Comparison of ENCODE assay signal across 1 cellular context in the genomic region with DNA sequence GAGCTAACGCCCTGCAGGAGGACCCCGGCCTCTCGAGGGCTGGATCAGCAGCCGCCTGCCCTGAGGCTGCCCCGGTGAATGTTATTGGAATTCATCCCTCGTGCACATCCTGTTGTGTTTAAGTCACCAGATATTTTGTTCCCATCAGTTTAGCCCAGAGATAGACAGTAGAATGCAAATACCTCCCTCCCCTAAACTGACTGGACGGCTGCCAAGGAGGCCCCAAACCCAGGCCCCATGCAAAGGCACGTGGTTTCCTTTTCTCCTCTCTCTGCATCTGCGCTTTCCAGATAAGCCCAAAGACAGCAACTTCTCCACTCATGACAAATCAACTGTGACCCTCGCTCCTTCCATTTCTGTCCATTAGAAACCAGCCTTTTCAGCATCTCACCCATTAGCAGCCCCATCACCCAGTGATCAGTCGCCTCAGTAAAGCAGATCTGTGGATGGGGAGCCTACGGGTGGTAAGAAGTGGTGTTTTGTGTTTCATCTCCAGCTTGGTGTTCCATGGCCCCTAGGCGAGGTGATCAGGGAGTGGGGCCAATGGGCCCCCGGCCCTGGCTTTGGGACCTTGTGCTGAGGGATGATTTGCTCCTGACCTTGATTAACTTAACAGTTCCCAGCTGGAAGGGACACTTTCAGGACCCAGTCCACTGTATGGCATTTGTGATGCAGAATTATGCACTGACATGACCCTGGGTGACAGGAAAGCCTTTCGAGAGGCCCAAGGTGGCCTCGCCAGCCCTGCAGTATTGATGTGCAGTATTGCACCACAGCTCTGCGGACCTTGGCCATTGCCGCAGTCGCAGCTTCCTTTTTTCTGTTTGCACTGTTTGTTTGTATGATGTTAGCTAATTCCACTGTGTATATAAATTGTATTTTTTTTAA.
TF ChIP-seq lines count a peak whose summit lies in the region.

No MANE protein-coding gene starts in this region.

TF ChIP-seq in HepG2, 621 proteins besides CTCF, POLR2A, EP300 and RAD21 (continued from another document and continues in another):
- TF ChIP-seq, protein P1, sequence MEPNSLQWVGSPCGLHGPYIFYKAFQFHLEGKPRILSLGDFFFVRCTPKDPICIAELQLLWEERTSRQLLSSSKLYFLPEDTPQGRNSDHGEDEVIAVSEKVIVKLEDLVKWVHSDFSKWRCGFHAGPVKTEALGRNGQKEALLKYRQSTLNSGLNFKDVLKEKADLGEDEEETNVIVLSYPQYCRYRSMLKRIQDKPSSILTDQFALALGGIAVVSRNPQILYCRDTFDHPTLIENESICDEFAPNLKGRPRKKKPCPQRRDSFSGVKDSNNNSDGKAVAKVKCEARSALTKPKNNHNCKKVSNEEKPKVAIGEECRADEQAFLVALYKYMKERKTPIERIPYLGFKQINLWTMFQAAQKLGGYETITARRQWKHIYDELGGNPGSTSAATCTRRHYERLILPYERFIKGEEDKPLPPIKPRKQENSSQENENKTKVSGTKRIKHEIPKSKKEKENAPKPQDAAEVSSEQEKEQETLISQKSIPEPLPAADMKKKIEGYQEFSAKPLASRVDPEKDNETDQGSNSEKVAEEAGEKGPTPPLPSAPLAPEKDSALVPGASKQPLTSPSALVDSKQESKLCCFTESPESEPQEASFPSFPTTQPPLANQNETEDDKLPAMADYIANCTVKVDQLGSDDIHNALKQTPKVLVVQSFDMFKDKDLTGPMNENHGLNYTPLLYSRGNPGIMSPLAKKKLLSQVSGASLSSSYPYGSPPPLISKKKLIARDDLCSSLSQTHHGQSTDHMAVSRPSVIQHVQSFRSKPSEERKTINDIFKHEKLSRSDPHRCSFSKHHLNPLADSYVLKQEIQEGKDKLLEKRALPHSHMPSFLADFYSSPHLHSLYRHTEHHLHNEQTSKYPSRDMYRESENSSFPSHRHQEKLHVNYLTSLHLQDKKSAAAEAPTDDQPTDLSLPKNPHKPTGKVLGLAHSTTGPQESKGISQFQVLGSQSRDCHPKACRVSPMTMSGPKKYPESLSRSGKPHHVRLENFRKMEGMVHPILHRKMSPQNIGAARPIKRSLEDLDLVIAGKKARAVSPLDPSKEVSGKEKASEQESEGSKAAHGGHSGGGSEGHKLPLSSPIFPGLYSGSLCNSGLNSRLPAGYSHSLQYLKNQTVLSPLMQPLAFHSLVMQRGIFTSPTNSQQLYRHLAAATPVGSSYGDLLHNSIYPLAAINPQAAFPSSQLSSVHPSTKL (CRISPR knock-in tag; IDR thresholded peaks at IDR 0.05) = peak; percentile 90
- no peak for TF ChIP-seq SIN3B (IDR thresholded peaks at IDR 0.05; ENCODE audit: low read length)
- TF ChIP-seq RXRA (CRISPR knock-in tag; IDR thresholded peaks at IDR 0.05) = peak; percentile 99
- TF ChIP-seq ETV5 (CRISPR knock-in tag; IDR thresholded peaks at IDR 0.05; ENCODE audit: borderline replicate concordance) = peak; percentile 98
- TF ChIP-seq BORCS8-MEF2B (CRISPR knock-in tag; IDR thresholded peaks at IDR 0.05) = no peak
- TF ChIP-seq, protein P2, sequence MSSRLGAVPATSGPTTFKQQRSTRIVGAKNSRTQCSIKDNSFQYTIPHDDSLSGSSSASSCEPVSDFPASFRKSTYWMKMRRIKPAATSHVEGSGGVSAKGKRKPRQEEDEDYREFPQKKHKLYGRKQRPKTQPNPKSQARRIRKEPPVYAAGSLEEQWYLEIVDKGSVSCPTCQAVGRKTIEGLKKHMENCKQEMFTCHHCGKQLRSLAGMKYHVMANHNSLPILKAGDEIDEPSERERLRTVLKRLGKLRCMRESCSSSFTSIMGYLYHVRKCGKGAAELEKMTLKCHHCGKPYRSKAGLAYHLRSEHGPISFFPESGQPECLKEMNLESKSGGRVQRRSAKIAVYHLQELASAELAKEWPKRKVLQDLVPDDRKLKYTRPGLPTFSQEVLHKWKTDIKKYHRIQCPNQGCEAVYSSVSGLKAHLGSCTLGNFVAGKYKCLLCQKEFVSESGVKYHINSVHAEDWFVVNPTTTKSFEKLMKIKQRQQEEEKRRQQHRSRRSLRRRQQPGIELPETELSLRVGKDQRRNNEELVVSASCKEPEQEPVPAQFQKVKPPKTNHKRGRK (CRISPR knock-in tag; IDR thresholded peaks at IDR 0.05) = no peak
- TF ChIP-seq NCOR1 (IDR thresholded peaks at IDR 0.05; ENCODE audit: borderline replicate concordance, low read length) = peak; percentile 97
- TF ChIP-seq, protein P3, sequence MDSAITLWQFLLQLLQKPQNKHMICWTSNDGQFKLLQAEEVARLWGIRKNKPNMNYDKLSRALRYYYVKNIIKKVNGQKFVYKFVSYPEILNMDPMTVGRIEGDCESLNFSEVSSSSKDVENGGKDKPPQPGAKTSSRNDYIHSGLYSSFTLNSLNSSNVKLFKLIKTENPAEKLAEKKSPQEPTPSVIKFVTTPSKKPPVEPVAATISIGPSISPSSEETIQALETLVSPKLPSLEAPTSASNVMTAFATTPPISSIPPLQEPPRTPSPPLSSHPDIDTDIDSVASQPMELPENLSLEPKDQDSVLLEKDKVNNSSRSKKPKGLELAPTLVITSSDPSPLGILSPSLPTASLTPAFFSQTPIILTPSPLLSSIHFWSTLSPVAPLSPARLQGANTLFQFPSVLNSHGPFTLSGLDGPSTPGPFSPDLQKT (CRISPR knock-in tag; IDR thresholded peaks at IDR 0.05; ENCODE audit: borderline replicate concordance) = no peak
- no peak; the same call in 1 of the 2 replicates for TF ChIP-seq ZNF441 (CRISPR knock-in tag; IDR thresholded peaks at IDR 0.05; ENCODE audit: borderline replicate concordance)
- TF ChIP-seq, protein P4, sequence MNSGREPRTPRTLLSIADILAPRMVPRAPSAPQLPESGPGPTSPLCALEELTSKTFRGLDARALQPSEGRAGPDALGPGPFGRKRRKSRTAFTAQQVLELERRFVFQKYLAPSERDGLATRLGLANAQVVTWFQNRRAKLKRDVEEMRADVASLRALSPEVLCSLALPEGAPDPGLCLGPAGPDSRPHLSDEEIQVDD (CRISPR knock-in tag; IDR thresholded peaks at IDR 0.05; ENCODE audit: borderline replicate concordance) = no peak
- peak; percentile 94 for TF ChIP-seq PHF5A (CRISPR knock-in tag; IDR thresholded peaks at IDR 0.05; ENCODE audit: low read depth, unreplicated experiment)
- TF ChIP-seq, protein P5, sequence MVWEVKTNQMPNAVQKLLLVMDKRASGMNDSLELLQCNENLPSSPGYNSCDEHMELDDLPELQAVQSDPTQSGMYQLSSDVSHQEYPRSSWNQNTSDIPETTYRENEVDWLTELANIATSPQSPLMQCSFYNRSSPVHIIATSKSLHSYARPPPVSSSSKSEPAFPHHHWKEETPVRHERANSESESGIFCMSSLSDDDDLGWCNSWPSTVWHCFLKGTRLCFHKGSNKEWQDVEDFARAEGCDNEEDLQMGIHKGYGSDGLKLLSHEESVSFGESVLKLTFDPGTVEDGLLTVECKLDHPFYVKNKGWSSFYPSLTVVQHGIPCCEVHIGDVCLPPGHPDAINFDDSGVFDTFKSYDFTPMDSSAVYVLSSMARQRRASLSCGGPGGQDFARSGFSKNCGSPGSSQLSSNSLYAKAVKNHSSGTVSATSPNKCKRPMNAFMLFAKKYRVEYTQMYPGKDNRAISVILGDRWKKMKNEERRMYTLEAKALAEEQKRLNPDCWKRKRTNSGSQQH (CRISPR knock-in tag; IDR thresholded peaks at IDR 0.05; ENCODE audit: low read depth) = no peak
- TF ChIP-seq ZKSCAN5 (CRISPR knock-in tag; IDR thresholded peaks at IDR 0.05) = no peak
- peak; percentile 83 for TF ChIP-seq CCDC6 (CRISPR knock-in tag; IDR thresholded peaks at IDR 0.05)
- TF ChIP-seq ZC3H4 (CRISPR knock-in tag; IDR thresholded peaks at IDR 0.05; ENCODE audit: borderline replicate concordance) = no peak
- TF ChIP-seq ZNF607 (CRISPR knock-in tag; IDR thresholded peaks at IDR 0.05; ENCODE audit: borderline replicate concordance) = no peak
- no peak for TF ChIP-seq IKZF4 (CRISPR knock-in tag; IDR thresholded peaks at IDR 0.05; ENCODE audit: borderline replicate concordance, low read depth, not compliant biosample characterization)
- TF ChIP-seq, protein P6, sequence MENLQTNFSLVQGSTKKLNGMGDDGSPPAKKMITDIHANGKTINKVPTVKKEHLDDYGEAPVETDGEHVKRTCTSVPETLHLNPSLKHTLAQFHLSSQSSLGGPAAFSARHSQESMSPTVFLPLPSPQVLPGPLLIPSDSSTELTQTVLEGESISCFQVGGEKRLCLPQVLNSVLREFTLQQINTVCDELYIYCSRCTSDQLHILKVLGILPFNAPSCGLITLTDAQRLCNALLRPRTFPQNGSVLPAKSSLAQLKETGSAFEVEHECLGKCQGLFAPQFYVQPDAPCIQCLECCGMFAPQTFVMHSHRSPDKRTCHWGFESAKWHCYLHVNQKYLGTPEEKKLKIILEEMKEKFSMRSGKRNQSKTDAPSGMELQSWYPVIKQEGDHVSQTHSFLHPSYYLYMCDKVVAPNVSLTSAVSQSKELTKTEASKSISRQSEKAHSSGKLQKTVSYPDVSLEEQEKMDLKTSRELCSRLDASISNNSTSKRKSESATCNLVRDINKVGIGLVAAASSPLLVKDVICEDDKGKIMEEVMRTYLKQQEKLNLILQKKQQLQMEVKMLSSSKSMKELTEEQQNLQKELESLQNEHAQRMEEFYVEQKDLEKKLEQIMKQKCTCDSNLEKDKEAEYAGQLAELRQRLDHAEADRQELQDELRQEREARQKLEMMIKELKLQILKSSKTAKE (CRISPR knock-in tag; IDR thresholded peaks at IDR 0.05; ENCODE audit: borderline replicate concordance) = peak; percentile 90
- no peak for TF ChIP-seq EEA1 (CRISPR knock-in tag; IDR thresholded peaks at IDR 0.05; ENCODE audit: borderline replicate concordance)
- no peak for TF ChIP-seq ZNF234 (CRISPR knock-in tag; conservative IDR thresholded peaks at IDR 0.05)
- TF ChIP-seq MEIS1 (CRISPR knock-in tag; IDR thresholded peaks at IDR 0.05; ENCODE audit: borderline replicate concordance) = peak; percentile 82; the same call in 1 of the 2 replicates
- TF ChIP-seq ZNF598 (CRISPR knock-in tag; IDR thresholded peaks at IDR 0.05; ENCODE audit: borderline replicate concordance) = peak; percentile 75; the same call in 1 of the 2 replicates
- no peak for TF ChIP-seq CENPT (CRISPR knock-in tag; IDR thresholded peaks at IDR 0.05; ENCODE audit: low read depth)
- TF ChIP-seq, protein P7, sequence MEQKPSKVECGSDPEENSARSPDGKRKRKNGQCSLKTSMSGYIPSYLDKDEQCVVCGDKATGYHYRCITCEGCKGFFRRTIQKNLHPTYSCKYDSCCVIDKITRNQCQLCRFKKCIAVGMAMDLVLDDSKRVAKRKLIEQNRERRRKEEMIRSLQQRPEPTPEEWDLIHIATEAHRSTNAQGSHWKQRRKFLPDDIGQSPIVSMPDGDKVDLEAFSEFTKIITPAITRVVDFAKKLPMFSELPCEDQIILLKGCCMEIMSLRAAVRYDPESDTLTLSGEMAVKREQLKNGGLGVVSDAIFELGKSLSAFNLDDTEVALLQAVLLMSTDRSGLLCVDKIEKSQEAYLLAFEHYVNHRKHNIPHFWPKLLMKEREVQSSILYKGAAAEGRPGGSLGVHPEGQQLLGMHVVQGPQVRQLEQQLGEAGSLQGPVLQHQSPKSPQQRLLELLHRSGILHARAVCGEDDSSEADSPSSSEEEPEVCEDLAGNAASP (CRISPR knock-in tag; IDR thresholded peaks at IDR 0.05; ENCODE audit: borderline replicate concordance) = peak; percentile 99
- no peak for TF ChIP-seq SCMH1 (CRISPR knock-in tag; IDR thresholded peaks at IDR 0.05; ENCODE audit: borderline replicate concordance)
- no peak for TF ChIP-seq KLF13 (CRISPR knock-in tag; IDR thresholded peaks at IDR 0.05)
- peak; percentile 83 for TF ChIP-seq CREM (IDR thresholded peaks at IDR 0.05)
- TF ChIP-seq CREM (CRISPR knock-in tag; IDR thresholded peaks at IDR 0.05) = no peak
- TF ChIP-seq, protein P8, sequence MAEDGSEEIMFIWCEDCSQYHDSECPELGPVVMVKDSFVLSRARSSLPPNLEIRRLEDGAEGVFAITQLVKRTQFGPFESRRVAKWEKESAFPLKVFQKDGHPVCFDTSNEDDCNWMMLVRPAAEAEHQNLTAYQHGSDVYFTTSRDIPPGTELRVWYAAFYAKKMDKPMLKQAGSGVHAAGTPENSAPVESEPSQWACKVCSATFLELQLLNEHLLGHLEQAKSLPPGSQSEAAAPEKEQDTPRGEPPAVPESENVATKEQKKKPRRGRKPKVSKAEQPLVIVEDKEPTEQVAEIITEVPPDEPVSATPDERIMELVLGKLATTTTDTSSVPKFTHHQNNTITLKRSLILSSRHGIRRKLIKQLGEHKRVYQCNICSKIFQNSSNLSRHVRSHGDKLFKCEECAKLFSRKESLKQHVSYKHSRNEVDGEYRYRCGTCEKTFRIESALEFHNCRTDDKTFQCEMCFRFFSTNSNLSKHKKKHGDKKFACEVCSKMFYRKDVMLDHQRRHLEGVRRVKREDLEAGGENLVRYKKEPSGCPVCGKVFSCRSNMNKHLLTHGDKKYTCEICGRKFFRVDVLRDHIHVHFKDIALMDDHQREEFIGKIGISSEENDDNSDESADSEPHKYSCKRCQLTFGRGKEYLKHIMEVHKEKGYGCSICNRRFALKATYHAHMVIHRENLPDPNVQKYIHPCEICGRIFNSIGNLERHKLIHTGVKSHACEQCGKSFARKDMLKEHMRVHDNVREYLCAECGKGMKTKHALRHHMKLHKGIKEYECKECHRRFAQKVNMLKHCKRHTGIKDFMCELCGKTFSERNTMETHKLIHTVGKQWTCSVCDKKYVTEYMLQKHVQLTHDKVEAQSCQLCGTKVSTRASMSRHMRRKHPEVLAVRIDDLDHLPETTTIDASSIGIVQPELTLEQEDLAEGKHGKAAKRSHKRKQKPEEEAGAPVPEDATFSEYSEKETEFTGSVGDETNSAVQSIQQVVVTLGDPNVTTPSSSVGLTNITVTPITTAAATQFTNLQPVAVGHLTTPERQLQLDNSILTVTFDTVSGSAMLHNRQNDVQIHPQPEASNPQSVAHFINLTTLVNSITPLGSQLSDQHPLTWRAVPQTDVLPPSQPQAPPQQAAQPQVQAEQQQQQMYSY (CRISPR knock-in tag; IDR thresholded peaks at IDR 0.05) = peak; percentile 45; the same call in 1 of the 2 replicates
- TF ChIP-seq SAP130 (CRISPR knock-in tag; IDR thresholded peaks at IDR 0.05; ENCODE audit: low read depth) = peak; percentile 83; the same call in 1 of the 2 replicates
- TF ChIP-seq ZNF724P (CRISPR knock-in tag; IDR thresholded peaks at IDR 0.05; ENCODE audit: borderline replicate concordance) = peak; percentile 66; the same call in 1 of the 2 replicates
- TF ChIP-seq SP2 (CRISPR knock-in tag; IDR thresholded peaks at IDR 0.05) = no peak
- TF ChIP-seq, protein P9, sequence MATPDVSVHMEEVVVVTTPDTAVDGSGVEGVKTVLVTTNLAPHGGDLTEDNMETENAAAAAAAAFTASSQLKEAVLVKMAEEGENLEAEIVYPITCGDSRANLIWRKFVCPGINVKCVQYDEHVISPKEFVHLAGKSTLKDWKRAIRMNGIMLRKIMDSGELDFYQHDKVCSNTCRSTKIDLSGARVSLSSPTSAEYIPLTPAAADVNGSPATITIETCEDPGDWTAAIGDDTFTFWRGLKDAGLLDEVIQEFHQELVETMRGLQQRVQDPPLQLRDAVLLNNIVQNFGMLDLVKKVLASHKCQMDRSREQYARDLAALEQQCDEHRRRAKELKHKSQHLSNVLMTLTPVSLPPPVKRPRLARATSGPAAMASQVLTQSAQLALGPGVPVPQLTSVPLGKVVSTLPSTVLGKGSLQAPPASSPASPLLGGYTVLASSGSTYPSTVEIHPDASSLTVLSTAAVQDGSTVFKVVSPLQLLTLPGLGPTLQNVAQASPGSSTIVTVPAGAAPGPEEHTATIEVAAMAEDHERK (CRISPR knock-in tag; IDR thresholded peaks at IDR 0.05; ENCODE audit: low read depth) = no peak
- TF ChIP-seq ZNF780A (CRISPR knock-in tag; IDR thresholded peaks at IDR 0.05) = peak; percentile 76; the same call in 1 of the 2 replicates
- 0 out of 2 replicates have a peak, but pooled peaks have one; percentile 53 for TF ChIP-seq HHEX (CRISPR knock-in tag; IDR thresholded peaks at IDR 0.05)
- TF ChIP-seq ZNF569 (CRISPR knock-in tag; IDR thresholded peaks at IDR 0.05; ENCODE audit: borderline replicate concordance) = no peak
- TF ChIP-seq CENPX (CRISPR knock-in tag; IDR thresholded peaks at IDR 0.05) = no peak
